In genomic region chr2:39491653-39492052, GRCh38 we compare ENCODE assay signal across 13 cellular contexts. TPM values are rescaled to one million over a fixed set of nuclear protein-coding genes. Genes with fewer than 3 reads are reported as not detected.
A peak's percentile ranks its signal among the peaks of the same experiment; 100 is the strongest.
DNase-seq lines count a peak whose midpoint lies in the region; ATAC-seq and TF ChIP-seq lines count a peak whose summit lies in the region.
"Had no signal": no experiment of that assay in that cellular context is flagged by ENCODE, and none has a peak within 500 bp of the region (broad histone marks: within the 10 kb centered on the region; RNA-seq: fewer than 3 reads in every experiment).

No MANE protein-coding gene starts in this region.

- H3K36me3 ChIP-seq in brain microvascular endothelial cell (replicated peaks): no peaks in the 10 kb centered on the region
- H3K36me3 ChIP-seq: ovary had no signal

- no peak overlapping the region for H3K4me3 Mint-ChIP-seq in activated naive CD4-positive, alpha-beta T cell treated with anti-CD3 and anti-CD28 coated beads for 36 hours
- H3K4me3 Mint-ChIP-seq in stimulated activated naive B cell treated with anti-CD40 and anti-IgM and Interleukin-4, amounts not matched to agents 10 μg/mL and 1 μg/mL and 100 μg/mL, for 72 hours: peak overlapping the region; percentile 35 to 52

- intact Hi-C loops in activated naive CD4-positive, alpha-beta T cell treated with anti-CD3 and anti-CD28 coated beads for 36 hours (cut with micrococcal nuclease): loop anchor here (1.0 kb wide), 12 partner anchors 22 to 391 kb away; no protein-coding TSS in a partner anchor

- H3K27ac Mint-ChIP-seq in activated naive CD4-positive, alpha-beta T cell treated with anti-CD3 and anti-CD28 coated beads, Interleukin-2, amount 50 U/mL, for 72 hours: peak overlapping the region; percentile 29 to 87
- no peak overlapping the region for H3K27ac Mint-ChIP-seq in activated naive CD4-positive, alpha-beta T cell treated with anti-CD3 and anti-CD28 coated beads for 36 hours
- peak overlapping the region; percentile 92 for H3K27ac Mint-ChIP-seq in stimulated activated naive B cell treated with anti-CD40 and anti-IgM and Interleukin-4, amounts not matched to agents 10 μg/mL and 1 μg/mL and 100 μg/mL, for 72 hours

- H3K36me3 Mint-ChIP-seq in activated naive CD4-positive, alpha-beta T cell treated with anti-CD3 and anti-CD28 coated beads, Interleukin-2, amount 50 U/mL, for 72 hours: peaks cover 0 to 19% of the 10 kb centered on the region in 2 donors
- H3K36me3 Mint-ChIP-seq in activated naive CD4-positive, alpha-beta T cell treated with anti-CD3 and anti-CD28 coated beads for 36 hours (ENCODE audit: low read depth): peaks cover 2% of the 10 kb centered on the region
- H3K36me3 Mint-ChIP-seq in stimulated activated naive B cell treated with anti-CD40 and anti-IgM and Interleukin-4, amounts not matched to agents 10 μg/mL and 1 μg/mL and 100 μg/mL, for 72 hours: peaks cover 2 to 12% of the 10 kb centered on the region in 2 donors

- ATAC-seq in activated naive CD4-positive, alpha-beta T cell treated with anti-CD3 and anti-CD28 coated beads, Interleukin-2, amount 50 U/mL, for 72 hours: no peak
- ATAC-seq in HG03095 (IDR thresholded peaks at IDR 0.05; ENCODE audit: unreplicated experiment): peak; percentile 1
- ATAC-seq in stimulated activated naive B cell treated with anti-CD40 and anti-IgM and Interleukin-4, amounts not matched to agents 10 μg/mL and 1 μg/mL and 100 μg/mL, for 72 hours (replicated peaks): no peak
- no peak for ATAC-seq in HG03457 (IDR thresholded peaks at IDR 0.05; ENCODE audit: unreplicated experiment)

- no peaks in the 10 kb centered on the region for H3K27me3 ChIP-seq in brain microvascular endothelial cell (replicated peaks)
- H3K27me3 ChIP-seq: ovary had no signal

- peaks cover 6% of the 10 kb centered on the region for H3K27me3 Mint-ChIP-seq in activated naive CD4-positive, alpha-beta T cell treated with anti-CD3 and anti-CD28 coated beads for 36 hours (ENCODE audit: low read depth)
- no peaks in the 10 kb centered on the region for H3K27me3 Mint-ChIP-seq in stimulated activated naive B cell treated with anti-CD40 and anti-IgM and Interleukin-4, amounts not matched to agents 10 μg/mL and 1 μg/mL and 100 μg/mL, for 72 hours

- peaks cover 30% of the 10 kb centered on the region for H3K4me1 Mint-ChIP-seq in activated naive CD4-positive, alpha-beta T cell treated with anti-CD3 and anti-CD28 coated beads for 36 hours (ENCODE audit: low read depth)
- peaks cover 27 to 76% of the 10 kb centered on the region in 2 donors for H3K4me1 Mint-ChIP-seq in stimulated activated naive B cell treated with anti-CD40 and anti-IgM and Interleukin-4, amounts not matched to agents 10 μg/mL and 1 μg/mL and 100 μg/mL, for 72 hours

- in situ Hi-C loops in brain microvascular endothelial cell (cut with HindIII; ENCODE audit: low pct_ligation_motif_present, low sequenced_read_pairs): no loop called here

- CTCF ChIA-PET in activated naive CD4-positive, alpha-beta T cell treated with anti-CD3 and anti-CD28 coated beads for 36 hours (lab: Charles Lee): interaction anchor here (0.6 to 1.9 kb wide), 5 partner anchors 13 to 55 kb away, joined by 3 to 8 read pairs (median 3); no protein-coding TSS in a partner anchor

- peak overlapping the region; percentile 71 for H3K27ac ChIP-seq in brain microvascular endothelial cell
- H3K27ac ChIP-seq: C4-2B, ovary had no signal

- no peak for TF ChIP-seq CTCF in brain microvascular endothelial cell (IDR thresholded peaks at IDR 0.05; ENCODE audit: low read depth, low read length, missing control alignments)

- DNase-seq in activated naive CD4-positive, alpha-beta T cell treated with anti-CD3 and anti-CD28 coated beads, Interleukin-2, amount 50 U/mL, for 72 hours (ENCODE audit: low spot score in 2 of 2): no peak
- no peak for DNase-seq in activated naive CD4-positive, alpha-beta T cell treated with anti-CD3 and anti-CD28 coated beads for 36 hours
- DNase-seq in brain microvascular endothelial cell: no peak
- DNase-seq in stimulated activated naive B cell treated with anti-CD40 and anti-IgM and Interleukin-4, amounts not matched to agents 10 μg/mL and 1 μg/mL and 100 μg/mL, for 72 hours: no peak
- DNase-seq in NCI-H774 (lab: John Stamatoyannopoulos, UW): no peak
- no peak for DNase-seq in stimulated activated CD4-positive, alpha-beta T cell treated with anti-CD3 and anti-CD28 coated beads, Interleukin-15, amount 100 ng/mL, for 24 hours
- DNase-seq: effector CD4-positive, alpha-beta T cell; NCI-H2107; ovary had no signal

- H3K4me3 ChIP-seq in brain microvascular endothelial cell (ENCODE audit: low read depth, low read length): no peak overlapping the region
- H3K4me3 ChIP-seq: ovary, SK-N-MC had no signal

- no peaks in the 10 kb centered on the region for H3K9me3 Mint-ChIP-seq in activated naive CD4-positive, alpha-beta T cell treated with anti-CD3 and anti-CD28 coated beads, Interleukin-2, amount 50 U/mL, for 72 hours
- no peaks in the 10 kb centered on the region for H3K9me3 Mint-ChIP-seq in activated naive CD4-positive, alpha-beta T cell treated with anti-CD3 and anti-CD28 coated beads for 36 hours
- peaks cover 0 to 4% of the 10 kb centered on the region in 2 donors for H3K9me3 Mint-ChIP-seq in stimulated activated naive B cell treated with anti-CD40 and anti-IgM and Interleukin-4, amounts not matched to agents 10 μg/mL and 1 μg/mL and 100 μg/mL, for 72 hours

RNA-seq across cellular contexts. Expression of gene MAP4K3, which starts 54.6 kb away (rescaled TPM):
- 10 to 100 TPM; 16.1 to 17.7 TPM for total RNA-seq in activated naive CD4-positive, alpha-beta T cell treated with anti-CD3 and anti-CD28 coated beads, Interleukin-2, amount 50 U/mL, for 72 hours
- 10 to 100 TPM; 10.6 to 12.0 TPM for total RNA-seq in activated naive CD4-positive, alpha-beta T cell treated with anti-CD3 and anti-CD28 coated beads for 36 hours
